In the genomic region with DNA sequence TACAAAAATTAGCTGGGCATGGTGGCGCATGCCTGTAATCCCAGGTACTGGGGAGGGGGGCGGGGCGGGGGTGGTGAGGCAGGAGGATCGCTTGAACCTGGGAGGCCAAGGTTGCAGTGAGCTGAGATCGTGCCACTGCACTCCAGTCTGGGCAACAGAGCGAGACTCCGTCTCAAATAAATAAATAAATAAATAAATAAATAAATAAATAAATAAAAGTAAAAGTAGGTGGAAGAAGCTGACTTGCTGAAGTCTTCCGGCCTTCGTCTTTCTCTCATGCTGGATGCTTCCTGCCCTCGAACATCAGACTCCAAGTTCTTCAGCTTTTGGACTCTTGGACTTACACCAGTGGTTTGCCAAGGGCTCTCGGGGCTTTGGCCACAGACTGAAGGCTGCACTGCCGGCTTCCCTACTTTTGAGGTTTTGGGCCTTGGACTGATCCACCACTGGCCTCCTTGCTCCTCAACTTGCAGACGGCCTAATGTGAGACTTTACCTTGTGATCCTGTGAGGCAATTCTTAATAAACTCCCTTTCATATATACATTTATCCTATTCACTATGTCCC, we compare ENCODE assay signal across 6 cellular contexts. TPM values are rescaled to one million over a fixed set of nuclear protein-coding genes. Genes with fewer than 3 reads are reported as not detected.
DNase-seq lines count a peak whose midpoint lies in the region; ATAC-seq, FAIRE-seq and TF ChIP-seq lines count a peak whose summit lies in the region.
"Not testable (repeated sequence)": the region's sequence is repeated elsewhere in the genome, so short reads cannot be mapped to it uniquely, and the experiment has no call there.

No MANE protein-coding gene starts in this region.

- FAIRE-seq in K562 (lab: Jason Lieb, UNC), result not testable (repeated sequence)

- POLR2A ChIA-PET in K562 (lab: Yijun Ruan, JAX), result interaction anchor here (0.6 to 3.3 kb wide), 10 partner anchors 8 to 198 kb away, joined by 3 to 25 read pairs (median 6); partner anchors contain the start of genes ANKRD52, RNF41, SMARCC2 and TIMELESS

- not testable (repeated sequence) for H3K27ac ChIP-seq in SK-N-MC
- peak overlapping the region; percentile 77 for H3K27ac ChIP-seq in K562 (ENCODE audit: extremely low read depth, low read depth, low read length)
- peak overlapping the region; percentile 90 to 99 (median 96) for H3K27ac ChIP-seq in heart left ventricle
- peak overlapping the region; percentile 91 for H3K27ac ChIP-seq in testis

- DNase-seq in SK-N-MC (ENCODE audit: low read depth, low spot score); K562 (ENCODE audit: extremely low read depth in 1 of 4, low spot score in 3 of 4); heart left ventricle; natural killer cell; testis: not testable (repeated sequence)

- H3K79me2 ChIP-seq in K562 (ENCODE audit: control insufficient read depth, insufficient read depth, low read length), result not testable (repeated sequence)

- H2AFZ ChIP-seq in K562 (ENCODE audit: low read depth, low read length), result peak overlapping the region; percentile 94

- CTCF ChIA-PET in K562 (lab: Yijun Ruan, JAX; ENCODE audit: low intra/inter-chr PET ratio), result interaction anchor here (0.6 kb wide), 2 partner anchors 308 to 1986 kb away, joined by 3 read pairs; partner anchors contain the start of gene HNRNPA1

- in situ Hi-C loops in K562 (cut with MboI), result not testable (repeated sequence)

- TF ChIP-seq EP300 in K562 (IDR thresholded peaks at IDR 0.05; ENCODE audit: low read length), result not testable (repeated sequence)

- peak overlapping the region; percentile 95 for H3K4me3 Mint-ChIP-seq in natural killer cell

- not testable (repeated sequence) for ATAC-seq in K562, heart left ventricle, natural killer cell

- H3K9ac ChIP-seq in SK-N-MC (ENCODE audit: insufficient read length) (peak overlapping the region; percentile 74), K562 (ENCODE audit: insufficient read depth in 1 of 2, low read depth in 2 of 2, low read length in 2 of 2) (peak overlapping the region; percentile 71 to 87; a peak in 3 of 4 replicates)

- not testable (repeated sequence) for H3K9me1 ChIP-seq in K562 (ENCODE audit: control insufficient read depth, insufficient read depth, low read length)

- not testable (repeated sequence) for H3K9me3 ChIP-seq in SK-N-MC (ENCODE audit: low read depth, low read length); K562 (replicated peaks; ENCODE audit: control insufficient read depth, insufficient read depth, low read depth, low read length); heart left ventricle; testis

- not testable (repeated sequence) for H3K36me3 Mint-ChIP-seq in natural killer cell

- not testable (repeated sequence) for H3K27me3 Mint-ChIP-seq in natural killer cell (ENCODE audit: low read depth in 2 of 2)

- H3K4me3 ChIP-seq in GM08714 (ENCODE audit: low read length), result peak overlapping the region; percentile 74; the same call in 1 of the 2 replicates
- H3K4me3 ChIP-seq in SK-N-MC, result peak overlapping the region; percentile 96
- peak overlapping the region; percentile 67 for H3K4me3 ChIP-seq in K562
- peak overlapping the region; percentile 56 to 91 (median 70) for H3K4me3 ChIP-seq in heart left ventricle
- H3K4me3 ChIP-seq in testis, result peak overlapping the region; percentile 72 to 76

- not testable (repeated sequence) for TF ChIP-seq CTCF in K562 (IDR thresholded peaks at IDR 0.05 in 2 of 3, conservative IDR thresholded peaks at IDR 0.05 in 1 of 3; ENCODE audit: insufficient read depth in 2 of 3, low read depth in 1 of 3, low read length in 3 of 3); heart left ventricle (IDR thresholded peaks at IDR 0.05); natural killer cell (IDR thresholded peaks at IDR 0.05); testis (IDR thresholded peaks at IDR 0.05)

- peaks cover 11 to 19% of the 10 kb centered on the region in 2 experiments; a peak in 4 of 5 replicates for H3K4me1 ChIP-seq in K562 (replicated peaks in 1 of 2; ENCODE audit: control insufficient read depth in 2 of 2, insufficient read depth in 2 of 2, low read length in 2 of 2)
- peaks cover 0 to 47% (median 14%) of the 10 kb centered on the region in 12 donors for H3K4me1 ChIP-seq in heart left ventricle
- H3K4me1 ChIP-seq in testis, result peaks cover 20% of the 10 kb centered on the region

- H3K36me3 ChIP-seq in SK-N-MC (ENCODE audit: insufficient read depth, low read length), result peaks cover 11% of the 10 kb centered on the region; the same call in 1 of the 2 replicates
- H3K36me3 ChIP-seq in K562 (ENCODE audit: control insufficient read depth, insufficient read depth, low read length), result peaks cover 19% of the 10 kb centered on the region
- peaks cover 0 to 26% (median 21%) of the 10 kb centered on the region in 9 donors for H3K36me3 ChIP-seq in heart left ventricle
- H3K36me3 ChIP-seq in testis (ENCODE audit: low read depth, missing control alignments), result not testable (repeated sequence)

- TSS peak; percentile 54 for BruUV-seq in K562 (replicated peaks; lab: Mats Ljungman, UMichigan)

- not testable (repeated sequence) for TF ChIP-seq POLR2A in K562 (conservative IDR thresholded peaks at IDR 0.05); heart left ventricle (IDR thresholded peaks at IDR 0.05); testis (IDR thresholded peaks at IDR 0.05)

- H4K20me1 ChIP-seq in K562 (replicated peaks; ENCODE audit: control insufficient read depth, insufficient read depth, low read length), result not testable (repeated sequence)

- H3K9me3 Mint-ChIP-seq in natural killer cell, result not testable (repeated sequence)

- 29% methylated on average over 7 of the region's 13 CpGs for WGBS in K562 (ENCODE audit: insufficient coverage, low coverage, missing lambda C conversion rate)
- 68 to 73% (median 70%) methylated on average over 13 of the region's 13 CpGs for WGBS in heart left ventricle, 4 donors
- 58 to 61% methylated on average over 13 of the region's 13 CpGs for WGBS in testis, 2 donors

- peak overlapping the region; percentile 88 for H3K4me2 ChIP-seq in K562 (ENCODE audit: insufficient read depth, low read length)

- peak overlapping the region; percentile 94 to 95 for H3K27ac Mint-ChIP-seq in natural killer cell

- TF ChIP-seq RAD21 in K562 (CRISPR knock-in tag; conservative IDR thresholded peaks at IDR 0.05 in 1 of 2, IDR thresholded peaks at IDR 0.05 in 1 of 2), result not testable (repeated sequence)

- H3K4me1 Mint-ChIP-seq in natural killer cell, result peaks cover 9 to 20% of the 10 kb centered on the region in 2 donors

- intact Hi-C loops in K562 (cut with micrococcal nuclease) (loop anchor here (2.0 kb wide), 2 partner anchors 35 to 41 kb away; partner anchors contain the start of genes CS and NABP2), heart left ventricle (cut with DNase I) (loop anchor here in 2 of 10 donors (2.0 kb wide), 1 partner anchor 35 kb away; the partner anchor contains the start of gene CS (in 2 of the 2)), natural killer cell (cut with micrococcal nuclease) (loop anchor here (2.0 kb wide), 2 partner anchors 35 to 69 kb away; partner anchors contain the start of gene CS)
- intact Hi-C loops in testis (cut with DNase I; ENCODE audit: low total_unique reads), result not testable (repeated sequence)

- H3K27me3 ChIP-seq in K562 (ENCODE audit: control insufficient read depth in 2 of 2, insufficient read depth in 2 of 2, low read length in 2 of 2); heart left ventricle; testis: not testable (repeated sequence)

RNA-seq across cellular contexts. Expression of gene COQ10A, which starts 0.6 kb away (rescaled TPM):
- total RNA-seq in K562 (2011; cell fraction: chromatin; rRNA removed; ENCODE audit: low replicate concordance), result 40.5 and 51.5 TPM in 2 replicates
- 39.9 and 41.2 TPM in 2 replicates for total RNA-seq in K562 (2011; cell fraction: nucleolus; rRNA removed)
- total RNA-seq in K562 (2011; cell fraction: nucleoplasm; rRNA removed), result 38.4 and 43.7 TPM in 2 replicates
- total RNA-seq in K562 (2014; rRNA removed) (11.3 and 14.3 TPM in 2 replicates), K562 (2014; rRNA removed; fragmentation: Illumina TruSeq; extraction: Trizol) (11.4 and 12.0 TPM in 2 replicates), K562 (2015; rRNA removed; fragmentation: Illumina TruSeq; extraction: Trizol) (10.0 and 11.0 TPM in 2 replicates), K562 (2021) (12.7 and 14.2 TPM in 2 replicates), heart left ventricle (100 to 1,000 TPM in 7 of 9 donors, 10 to 100 TPM in 2; 45.7 to 250 (median 129) TPM), natural killer cell (10 to 100 TPM; 27.2 to 37.9 (median 30.2) TPM), testis (10 to 100 TPM; 24.2 to 26.9 TPM)
- polyA plus RNA-seq in K562 (2011; rRNA removed) (26.4 and 31.2 TPM in 2 replicates), K562 (2014; fragmentation: Illumina TruSeq; extraction: Trizol) (16.3 and 19.3 TPM in 2 replicates), K562 (2014; fragmentation: Nextera tagmentation; extraction: Ambion mirVana) (1 to 10 TPM; 3.1 to 5.7 TPM), K562 (2014; rRNA removed) (21.1 and 23.6 TPM in 2 replicates), heart left ventricle (100 to 1,000 TPM in 1 of 2 donors, 10 to 100 TPM in 1; 89.2 to 249 TPM), testis (ENCODE audit: insufficient read depth, low read depth, low replicate concordance) (10.6 TPM)
- 19.6 and 35.7 TPM in 2 replicates for polyA plus RNA-seq in K562 (2011; cell fraction: cytosol; rRNA removed)
- 49.1 and 54.0 TPM in 2 replicates for polyA plus RNA-seq in K562 (2011; cell fraction: nucleus; rRNA removed)
- 11.8 and 21.5 TPM in 2 replicates for polyA plus RNA-seq in K562 (2012)
- 15.2 and 18.2 TPM in 2 replicates for polyA minus RNA-seq in K562 (2011; rRNA and poly(A)+ RNA removed)
- polyA minus RNA-seq in K562 (2011; cell fraction: cytosol; rRNA and poly(A)+ RNA removed), result 5.1 and 7.4 TPM in 2 replicates
- 7.7 and 12.7 TPM in 2 replicates for polyA minus RNA-seq in K562 (2011; cell fraction: nucleus; rRNA and poly(A)+ RNA removed)

RNA-seq across cellular contexts. Expression of gene ANKRD52, which starts 8.0 kb away (rescaled TPM):
- 36.9 and 89.7 TPM in 2 replicates for total RNA-seq in K562 (2011; cell fraction: chromatin; rRNA removed; ENCODE audit: low replicate concordance)
- total RNA-seq in K562 (2011; cell fraction: nucleolus; rRNA removed), result 28.3 and 32.8 TPM in 2 replicates
- 34.2 and 38.4 TPM in 2 replicates for total RNA-seq in K562 (2011; cell fraction: nucleoplasm; rRNA removed)
- total RNA-seq in K562 (2014; rRNA removed) (7.5 and 14.9 TPM in 2 replicates), K562 (2014; rRNA removed; fragmentation: Illumina TruSeq; extraction: Trizol) (5.8 and 7.9 TPM in 2 replicates), K562 (2015; rRNA removed; fragmentation: Illumina TruSeq; extraction: Trizol) (8.7 and 10.2 TPM in 2 replicates), K562 (2021) (39.1 and 46.8 TPM in 2 replicates), heart left ventricle (10 to 100 TPM; 19.3 to 40.6 (median 28.0) TPM), natural killer cell (10 to 100 TPM; 34.1 to 52.2 (median 51.4) TPM), testis (10 to 100 TPM; 26.8 to 32.3 TPM)
- polyA plus RNA-seq in K562 (2011; rRNA removed) (7.4 and 13.4 TPM in 2 replicates), K562 (2014; fragmentation: Illumina TruSeq; extraction: Trizol) (22.6 and 25.5 TPM in 2 replicates), K562 (2014; fragmentation: Nextera tagmentation; extraction: Ambion mirVana) (under 1 TPM; 0.52 to 0.55 TPM), K562 (2014; rRNA removed) (16.7 and 17.3 TPM in 2 replicates), heart left ventricle (10 to 100 TPM; 12.2 to 36.7 TPM), testis (ENCODE audit: insufficient read depth, low read depth, low replicate concordance) (20.1 TPM)
- polyA plus RNA-seq in K562 (2011; cell fraction: cytosol; rRNA removed), result 9.9 and 12.9 TPM in 2 replicates
- polyA plus RNA-seq in K562 (2011; cell fraction: nucleus; rRNA removed), result 33.2 and 50.3 TPM in 2 replicates
- 21.4 and 22.5 TPM in 2 replicates for polyA plus RNA-seq in K562 (2012)
- 9.5 and 13.7 TPM in 2 replicates for polyA minus RNA-seq in K562 (2011; rRNA and poly(A)+ RNA removed)
- polyA minus RNA-seq in K562 (2011; cell fraction: cytosol; rRNA and poly(A)+ RNA removed), result 15.3 and 16.6 TPM in 2 replicates
- 7.7 and 12.7 TPM in 2 replicates for polyA minus RNA-seq in K562 (2011; cell fraction: nucleus; rRNA and poly(A)+ RNA removed)

RNA-seq across cellular contexts. Expression of gene CS, which starts 34.0 kb away (rescaled TPM):
- total RNA-seq in K562 (2011; cell fraction: chromatin; rRNA removed; ENCODE audit: low replicate concordance), result 232 and 281 TPM in 2 replicates
- total RNA-seq in K562 (2011; cell fraction: nucleolus; rRNA removed), result 149 and 156 TPM in 2 replicates
- 189 and 239 TPM in 2 replicates for total RNA-seq in K562 (2011; cell fraction: nucleoplasm; rRNA removed)
- 103 and 130 TPM in 2 replicates for total RNA-seq in K562 (2014; rRNA removed)
- total RNA-seq in K562 (2014; rRNA removed; fragmentation: Illumina TruSeq; extraction: Trizol), result 149 and 156 TPM in 2 replicates
- total RNA-seq in K562 (2015; rRNA removed; fragmentation: Illumina TruSeq; extraction: Trizol), result 164 and 168 TPM in 2 replicates
- 365 and 375 TPM in 2 replicates for total RNA-seq in K562 (2021)
- 107 and 183 TPM in 2 replicates for polyA plus RNA-seq in K562 (2011; rRNA removed)
- 101 and 152 TPM in 2 replicates for polyA plus RNA-seq in K562 (2011; cell fraction: cytosol; rRNA removed)
- 173 and 189 TPM in 2 replicates for polyA plus RNA-seq in K562 (2011; cell fraction: nucleus; rRNA removed)
- polyA plus RNA-seq in K562 (2012), result 183 and 226 TPM in 2 replicates
- polyA plus RNA-seq in K562 (2014; fragmentation: Illumina TruSeq; extraction: Trizol), result 301 and 390 TPM in 2 replicates
- polyA plus RNA-seq in K562 (2014; fragmentation: Nextera tagmentation; extraction: Ambion mirVana), result 100 to 1,000 TPM in 1 of 2 experiments, 10 to 100 TPM in 1; 99.9 to 239 TPM
- polyA plus RNA-seq in K562 (2014; rRNA removed), result 109 and 122 TPM in 2 replicates
- polyA minus RNA-seq in K562 (2011; rRNA and poly(A)+ RNA removed), result 150 and 226 TPM in 2 replicates
- 315 and 351 TPM in 2 replicates for polyA minus RNA-seq in K562 (2011; cell fraction: cytosol; rRNA and poly(A)+ RNA removed)
- 64.2 and 101 TPM in 2 replicates for polyA minus RNA-seq in K562 (2011; cell fraction: nucleus; rRNA and poly(A)+ RNA removed)
- 100 to 1,000 TPM; 489 to 866 (median 662) TPM for total RNA-seq in heart left ventricle
- polyA plus RNA-seq in heart left ventricle, result 100 to 1,000 TPM; 165 to 291 TPM
- 100 to 1,000 TPM; 185 to 190 (median 188) TPM for total RNA-seq in natural killer cell
- total RNA-seq in testis, result 10 to 100 TPM; 67.8 to 70.2 TPM
- polyA plus RNA-seq in testis (ENCODE audit: insufficient read depth, low read depth, low replicate concordance), result 63.8 TPM

RNA-seq across cellular contexts. Expression of gene SLC39A5, which starts 36.3 kb away (rescaled TPM):
- total RNA-seq in K562 (2011; cell fraction: chromatin; rRNA removed; ENCODE audit: low replicate concordance), result 0.76 and 0.83 TPM in 2 replicates
- 0.67 and 1.6 TPM in 2 replicates for total RNA-seq in K562 (2011; cell fraction: nucleolus; rRNA removed)
- 1.5 and 2.7 TPM in 2 replicates for total RNA-seq in K562 (2011; cell fraction: nucleoplasm; rRNA removed)
- total RNA-seq in K562 (2014; rRNA removed) (not detected in 2 replicates), K562 (2014; rRNA removed; fragmentation: Illumina TruSeq; extraction: Trizol) (not detected in 2 replicates), K562 (2015; rRNA removed; fragmentation: Illumina TruSeq; extraction: Trizol) (not detected in 2 replicates), K562 (2021) (0.27 TPM in 1 of 2 replicates, not detected in the other), heart left ventricle (not detected), natural killer cell (1 to 10 TPM in 1 of 3 donors, under 1 TPM in 2; 0.70 to 1.4 (median 0.71) TPM), testis (under 1 TPM in 1 of 2 donors, not detected in 1; 0.87 TPM)
- polyA plus RNA-seq in K562 (2011; rRNA removed) (0.08 and 0.18 TPM in 2 replicates), K562 (2014; fragmentation: Illumina TruSeq; extraction: Trizol) (0.10 TPM in 1 of 2 replicates, not detected in the other), K562 (2014; fragmentation: Nextera tagmentation; extraction: Ambion mirVana) (not detected), K562 (2014; rRNA removed) (not detected in 2 replicates), heart left ventricle (under 1 TPM in 1 of 2 donors, not detected in 1; 0.12 TPM), testis (ENCODE audit: insufficient read depth, low read depth, low replicate concordance) (3.9 TPM)
- polyA plus RNA-seq in K562 (2011; cell fraction: cytosol; rRNA removed), result 0.06 TPM in 1 of 2 replicates, not detected in the other
- 0.41 and 0.42 TPM in 2 replicates for polyA plus RNA-seq in K562 (2011; cell fraction: nucleus; rRNA removed)
- 0.13 and 0.40 TPM in 2 replicates for polyA plus RNA-seq in K562 (2012)
- polyA minus RNA-seq in K562 (2011; rRNA and poly(A)+ RNA removed), result not detected in 2 replicates
- polyA minus RNA-seq in K562 (2011; cell fraction: cytosol; rRNA and poly(A)+ RNA removed), result not detected in 2 replicates
- not detected in 2 replicates for polyA minus RNA-seq in K562 (2011; cell fraction: nucleus; rRNA and poly(A)+ RNA removed)

RNA-seq across cellular contexts. Expression of gene NABP2, which starts 42.0 kb away (rescaled TPM):
- 7.0 and 11.2 TPM in 2 replicates for total RNA-seq in K562 (2011; cell fraction: chromatin; rRNA removed; ENCODE audit: low replicate concordance)
- total RNA-seq in K562 (2011; cell fraction: nucleolus; rRNA removed), result 9.1 and 11.5 TPM in 2 replicates
- total RNA-seq in K562 (2011; cell fraction: nucleoplasm; rRNA removed), result 12.6 and 12.7 TPM in 2 replicates
- 49.3 and 53.1 TPM in 2 replicates for total RNA-seq in K562 (2014; rRNA removed)
- total RNA-seq in K562 (2014; rRNA removed; fragmentation: Illumina TruSeq; extraction: Trizol), result 38.1 and 38.2 TPM in 2 replicates
- total RNA-seq in K562 (2015; rRNA removed; fragmentation: Illumina TruSeq; extraction: Trizol), result 50.0 and 51.5 TPM in 2 replicates
- total RNA-seq in K562 (2021), result 39.5 and 43.1 TPM in 2 replicates
- 51.6 and 60.6 TPM in 2 replicates for polyA plus RNA-seq in K562 (2011; rRNA removed)
- 66.8 and 75.5 TPM in 2 replicates for polyA plus RNA-seq in K562 (2011; cell fraction: cytosol; rRNA removed)
- 13.8 and 14.0 TPM in 2 replicates for polyA plus RNA-seq in K562 (2011; cell fraction: nucleus; rRNA removed)
- 44.4 and 46.0 TPM in 2 replicates for polyA plus RNA-seq in K562 (2012)
- 43.5 and 43.8 TPM in 2 replicates for polyA plus RNA-seq in K562 (2014; fragmentation: Illumina TruSeq; extraction: Trizol)
- 10 to 100 TPM; 11.3 to 28.0 TPM for polyA plus RNA-seq in K562 (2014; fragmentation: Nextera tagmentation; extraction: Ambion mirVana)
- polyA plus RNA-seq in K562 (2014; rRNA removed), result 46.8 and 58.2 TPM in 2 replicates
- polyA minus RNA-seq in K562 (2011; rRNA and poly(A)+ RNA removed), result 27.9 and 28.7 TPM in 2 replicates
- 17.8 and 19.0 TPM in 2 replicates for polyA minus RNA-seq in K562 (2011; cell fraction: cytosol; rRNA and poly(A)+ RNA removed)
- polyA minus RNA-seq in K562 (2011; cell fraction: nucleus; rRNA and poly(A)+ RNA removed), result 4.4 and 8.1 TPM in 2 replicates
- total RNA-seq in heart left ventricle, result 10 to 100 TPM; 18.0 to 27.4 (median 20.7) TPM
- 10 to 100 TPM; 14.8 to 30.1 TPM for polyA plus RNA-seq in heart left ventricle
- 10 to 100 TPM; 21.6 to 23.4 (median 22.6) TPM for total RNA-seq in natural killer cell
- 10 to 100 TPM; 27.5 to 30.4 TPM for total RNA-seq in testis
- polyA plus RNA-seq in testis (ENCODE audit: insufficient read depth, low read depth, low replicate concordance), result 40.8 TPM
